15 cellular contexts compared by ENCODE assay signal in genomic region chr12:129550353-129550752, GRCh38.
DNase-seq lines count a peak whose midpoint lies in the region; ATAC-seq and TF ChIP-seq lines count a peak whose summit lies in the region.
"Had no signal": no experiment of that assay in that cellular context is flagged by ENCODE, and none has a peak within 500 bp of the region (broad histone marks: within the 10 kb centered on the region; RNA-seq: fewer than 3 reads in every experiment).

No MANE protein-coding gene starts in this region.

- TF ChIP-seq CTCF in endodermal cell (conservative IDR thresholded peaks at IDR 0.05), result no peak

- no peak overlapping the region for H3K27ac ChIP-seq in endodermal cell (ENCODE audit: low read depth, low read length)
- H3K27ac ChIP-seq: brain microvascular endothelial cell, sigmoid colon had no signal

- H3K27ac Mint-ChIP-seq in endodermal cell, result no peak overlapping the region
- H3K27ac Mint-ChIP-seq: activated CD4-positive, alpha-beta memory T cell treated with anti-CD3 and anti-CD28 coated beads for 36 hours; activated naive CD4-positive, alpha-beta T cell treated with anti-CD3 and anti-CD28 coated beads, Interleukin-2, amount 50 U/mL, for 72 hours; activated T-cell treated with anti-CD3 and anti-CD28 coated beads, Interleukin-2, amount 50 U/mL, for 24 hours had no signal

- H3K4me3 Mint-ChIP-seq in endodermal cell, result no peak overlapping the region
- H3K4me3 Mint-ChIP-seq: activated CD4-positive, alpha-beta memory T cell treated with anti-CD3 and anti-CD28 coated beads for 36 hours; activated T-cell treated with anti-CD3 and anti-CD28 coated beads, Interleukin-2, amount 50 U/mL, for 24 hours had no signal

- ATAC-seq in HG03432 (IDR thresholded peaks at IDR 0.05; ENCODE audit: unreplicated experiment) (no peak), GM19455 (IDR thresholded peaks at IDR 0.05; ENCODE audit: unreplicated experiment) (no peak), GM19467 (IDR thresholded peaks at IDR 0.05; ENCODE audit: unreplicated experiment) (no peak)
- ATAC-seq: activated naive CD4-positive, alpha-beta T cell treated with anti-CD3 and anti-CD28 coated beads, Interleukin-2, amount 50 U/mL, for 72 hours had no signal

- H3K9me3 ChIP-seq in endodermal cell (ENCODE audit: control insufficient read depth, low read length), result no peaks in the 10 kb centered on the region

- peaks cover 14% of the 10 kb centered on the region for H3K4me1 Mint-ChIP-seq in endodermal cell

- H3K4me3 ChIP-seq in endodermal cell (ENCODE audit: low read length), result no peak overlapping the region
- H3K4me3 ChIP-seq: sigmoid colon had no signal

- DNase-seq in NCI-H1436 (lab: John Stamatoyannopoulos, UW) (peak; percentile 96), NCI-H345 (lab: John Stamatoyannopoulos, UW) (peak; percentile 98), endodermal cell (peak; percentile 38), T-helper 1 cell (no peak)
- DNase-seq: activated CD4-positive, alpha-beta memory T cell treated with anti-CD3 and anti-CD28 coated beads for 36 hours; activated T-cell treated with anti-CD3 and anti-CD28 coated beads, Interleukin-2, amount 50 U/mL, for 24 hours; brain microvascular endothelial cell; hypothalamus; occipital lobe; sigmoid colon; stimulated activated CD4-positive, alpha-beta T cell treated with anti-CD3 and anti-CD28 coated beads, Interleukin-2, amount 100 ng/mL, for 48 hours had no signal

- H3K9me3 Mint-ChIP-seq in endodermal cell, result peaks cover 5% of the 10 kb centered on the region

- H3K4me1 ChIP-seq in endodermal cell (ENCODE audit: control insufficient read depth, insufficient read depth, low read length), result no peaks in the 10 kb centered on the region
- H3K4me1 ChIP-seq: sigmoid colon had no signal

- 82 to 89% methylated on average over 2 to 3 of the region's 3 CpGs for WGBS in endodermal cell (ENCODE audit: insufficient coverage in 1 of 2, insufficient read length in 1 of 2), 2 experiments

- no peaks in the 10 kb centered on the region for H3K27me3 ChIP-seq in endodermal cell (ENCODE audit: control insufficient read depth, insufficient read depth, low read length, poor library complexity, severe bottlenecking)
- H3K27me3 ChIP-seq: brain microvascular endothelial cell, sigmoid colon had no signal

- H3K9ac ChIP-seq in endodermal cell (ENCODE audit: extremely low read depth, low read length, poor library complexity, severe bottlenecking), result no peak overlapping the region

- H3K36me3 Mint-ChIP-seq in endodermal cell (ENCODE audit: low read depth), result peaks cover 3% of the 10 kb centered on the region
- H3K36me3 Mint-ChIP-seq: activated CD4-positive, alpha-beta memory T cell treated with anti-CD3 and anti-CD28 coated beads for 36 hours had no signal

- no peaks in the 10 kb centered on the region for H3K36me3 ChIP-seq in endodermal cell (ENCODE audit: control insufficient read depth, insufficient read depth, low read length)
- H3K36me3 ChIP-seq: brain microvascular endothelial cell, sigmoid colon had no signal

- no peaks in the 10 kb centered on the region for H3K27me3 Mint-ChIP-seq in endodermal cell (ENCODE audit: insufficient read depth)
- H3K27me3 Mint-ChIP-seq: activated CD4-positive, alpha-beta memory T cell treated with anti-CD3 and anti-CD28 coated beads for 36 hours; activated T-cell treated with anti-CD3 and anti-CD28 coated beads, Interleukin-2, amount 50 U/mL, for 24 hours had no signal

Comparison
In these comparisons a context has a peak if more than half of its experiments do, and no peak if none do; other contexts are left out.
1. DNase-seq: peak in NCI-H1436 (single experiment), NCI-H345 (single experiment) and endodermal cell (single experiment); none in T-helper 1 cell (0 of 5).